13 cellular contexts compared by ENCODE assay signal in the genomic region with DNA sequence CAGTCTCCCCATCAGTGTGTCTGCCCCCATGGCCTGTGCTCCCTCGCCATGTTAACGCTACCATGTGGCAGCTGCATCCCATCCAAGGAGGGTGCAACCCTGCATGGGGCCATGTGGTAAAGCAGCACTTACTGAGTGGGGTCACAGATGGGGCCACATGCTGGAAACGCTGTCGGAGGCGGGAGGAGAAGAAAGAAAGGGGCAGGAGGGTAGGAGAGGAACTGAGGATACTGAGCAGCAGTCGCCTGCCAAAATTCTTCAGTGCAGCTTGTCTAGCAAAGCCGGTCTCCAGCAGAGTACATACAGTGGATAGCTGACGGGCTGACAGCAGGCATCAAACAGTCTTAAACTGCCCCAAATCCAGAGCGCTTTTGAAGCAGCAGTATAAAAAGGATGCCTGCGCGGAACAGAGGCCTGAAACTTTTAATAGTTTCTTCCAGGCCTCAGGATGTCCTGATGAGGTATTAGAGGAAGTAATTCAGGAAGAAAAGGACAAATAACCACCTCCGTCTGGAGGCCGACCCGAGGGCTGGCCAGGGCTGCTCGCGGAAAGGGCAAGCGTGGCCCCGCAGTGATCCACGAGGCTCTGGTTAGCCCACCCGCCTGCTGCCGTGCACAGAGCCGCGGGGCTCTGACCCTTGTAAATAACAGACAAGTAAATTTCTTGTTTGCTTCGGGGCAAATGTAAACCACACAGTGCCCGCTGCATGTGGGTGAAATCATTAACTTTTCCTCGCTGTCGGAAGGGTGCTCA.
DNase-seq lines count a peak whose midpoint lies in the region; ATAC-seq and TF ChIP-seq lines count a peak whose summit lies in the region.
"Had no signal": no experiment of that assay in that cellular context is flagged by ENCODE, and none has a peak within 500 bp of the region (broad histone marks: within the 10 kb centered on the region; RNA-seq: fewer than 3 reads in every experiment).

No MANE protein-coding gene starts in this region.

- no peaks in the 10 kb centered on the region for H3K36me3 ChIP-seq in upper lobe of right lung
- H3K36me3 ChIP-seq: thoracic aorta had no signal

- peaks cover 9% of the 10 kb centered on the region for H3K36me3 Mint-ChIP-seq in activated naive CD8-positive, alpha-beta T cell
- peaks cover 16% of the 10 kb centered on the region for H3K36me3 Mint-ChIP-seq in activated naive CD8-positive, alpha-beta T cell treated with anti-CD3 and anti-CD28 coated beads, Interleukin-2, amount 50 U/mL, for 24 hours (ENCODE audit: low read depth)
- H3K36me3 Mint-ChIP-seq in WTC11: 0 out of 2 replicates have a peak, but pooled peaks cover 3% of the 10 kb centered on the region

- H3K4me1 Mint-ChIP-seq in activated naive CD8-positive, alpha-beta T cell (ENCODE audit: low read depth): peaks cover 40% of the 10 kb centered on the region
- H3K4me1 Mint-ChIP-seq in activated naive CD8-positive, alpha-beta T cell treated with anti-CD3 and anti-CD28 coated beads, Interleukin-2, amount 50 U/mL, for 24 hours: peaks cover 36% of the 10 kb centered on the region
- peaks cover 14% of the 10 kb centered on the region for H3K4me1 Mint-ChIP-seq in WTC11

- DNase-seq in activated naive CD8-positive, alpha-beta T cell treated with anti-CD3 and anti-CD28 coated beads, Interleukin-2, amount 50 U/mL, for 24 hours: no peak
- DNase-seq in WTC11 (ENCODE audit: low spot score) (no peak), lung microvascular endothelial cell (ENCODE audit: low read depth in 2 of 2) (peak; percentile 44 to 46), upper lobe of right lung (peak; percentile 47), hepatic stellate cell (ENCODE audit: low spot score) (no peak)
- DNase-seq: activated T-cell treated with anti-CD3 and anti-CD28 coated beads, Interleukin-2, amount 50 U/mL, for 1 hour; NCI-H2081 treated with DMSO at 0.1 percent for 48 hours; NCI-H526; SW 1271 had no signal

- no peak overlapping the region for H3K4me3 Mint-ChIP-seq in activated naive CD8-positive, alpha-beta T cell
- no peak overlapping the region for H3K4me3 Mint-ChIP-seq in activated naive CD8-positive, alpha-beta T cell treated with anti-CD3 and anti-CD28 coated beads, Interleukin-2, amount 50 U/mL, for 24 hours
- no peak overlapping the region for H3K4me3 Mint-ChIP-seq in WTC11

- no peaks in the 10 kb centered on the region for H3K27me3 ChIP-seq in upper lobe of right lung

- no peaks in the 10 kb centered on the region for H3K9me3 ChIP-seq in upper lobe of right lung
- H3K9me3 ChIP-seq: thoracic aorta had no signal

- CTCF ChIA-PET in WTC11 (lab: Charles Lee): interaction anchor here (0.9 kb wide), 1 partner anchor 76 kb away, joined by 5 read pairs; no protein-coding TSS in a partner anchor

- H3K4me1 ChIP-seq in upper lobe of right lung: peaks cover 14% of the 10 kb centered on the region

- POLR2A ChIA-PET in WTC11 (lab: Charles Lee): no interaction called here

- H3K27me3 Mint-ChIP-seq in activated naive CD8-positive, alpha-beta T cell: no peaks in the 10 kb centered on the region
- no peaks in the 10 kb centered on the region for H3K27me3 Mint-ChIP-seq in activated naive CD8-positive, alpha-beta T cell treated with anti-CD3 and anti-CD28 coated beads, Interleukin-2, amount 50 U/mL, for 24 hours
- H3K27me3 Mint-ChIP-seq in WTC11 (ENCODE audit: low read depth): no peaks in the 10 kb centered on the region

- H3K4me3 ChIP-seq in upper lobe of right lung: no peak overlapping the region
- H3K4me3 ChIP-seq: thoracic aorta had no signal

- H3K9me3 Mint-ChIP-seq in activated naive CD8-positive, alpha-beta T cell (ENCODE audit: low read depth): no peaks in the 10 kb centered on the region
- no peaks in the 10 kb centered on the region for H3K9me3 Mint-ChIP-seq in activated naive CD8-positive, alpha-beta T cell treated with anti-CD3 and anti-CD28 coated beads, Interleukin-2, amount 50 U/mL, for 24 hours
- H3K9me3 Mint-ChIP-seq in WTC11: peaks cover 6% of the 10 kb centered on the region

- TF ChIP-seq CTCF in WTC11 (IDR thresholded peaks at IDR 0.05): no peak
- TF ChIP-seq CTCF in upper lobe of right lung (IDR thresholded peaks at IDR 0.05): no peak

- intact Hi-C loops in upper lobe of right lung (cut with DNase I): no loop called here

- ATAC-seq in activated naive CD8-positive, alpha-beta T cell treated with anti-CD3 and anti-CD28 coated beads, Interleukin-2, amount 50 U/mL, for 24 hours: no peak
- no peak for ATAC-seq in WTC11
- ATAC-seq in upper lobe of right lung: no peak
- ATAC-seq in HG03439 (IDR thresholded peaks at IDR 0.05; ENCODE audit: unreplicated experiment): no peak
- no peak for ATAC-seq in GM19395 (IDR thresholded peaks at IDR 0.05; ENCODE audit: unreplicated experiment)

- H3K27ac ChIP-seq in upper lobe of right lung: no peak overlapping the region
- H3K27ac ChIP-seq: thoracic aorta had no signal

- peak overlapping the region; percentile 46 for H3K27ac Mint-ChIP-seq in activated naive CD8-positive, alpha-beta T cell
- H3K27ac Mint-ChIP-seq in activated naive CD8-positive, alpha-beta T cell treated with anti-CD3 and anti-CD28 coated beads, Interleukin-2, amount 50 U/mL, for 24 hours: no peak overlapping the region
- peak overlapping the region; percentile 17; the same call in 1 of the 2 replicates for H3K27ac Mint-ChIP-seq in WTC11

TF ChIP-seq in WTC11, 78 proteins besides CTCF, POLR2A, EP300 and RAD21 (continues in another document):
- TF ChIP-seq, protein P1, sequence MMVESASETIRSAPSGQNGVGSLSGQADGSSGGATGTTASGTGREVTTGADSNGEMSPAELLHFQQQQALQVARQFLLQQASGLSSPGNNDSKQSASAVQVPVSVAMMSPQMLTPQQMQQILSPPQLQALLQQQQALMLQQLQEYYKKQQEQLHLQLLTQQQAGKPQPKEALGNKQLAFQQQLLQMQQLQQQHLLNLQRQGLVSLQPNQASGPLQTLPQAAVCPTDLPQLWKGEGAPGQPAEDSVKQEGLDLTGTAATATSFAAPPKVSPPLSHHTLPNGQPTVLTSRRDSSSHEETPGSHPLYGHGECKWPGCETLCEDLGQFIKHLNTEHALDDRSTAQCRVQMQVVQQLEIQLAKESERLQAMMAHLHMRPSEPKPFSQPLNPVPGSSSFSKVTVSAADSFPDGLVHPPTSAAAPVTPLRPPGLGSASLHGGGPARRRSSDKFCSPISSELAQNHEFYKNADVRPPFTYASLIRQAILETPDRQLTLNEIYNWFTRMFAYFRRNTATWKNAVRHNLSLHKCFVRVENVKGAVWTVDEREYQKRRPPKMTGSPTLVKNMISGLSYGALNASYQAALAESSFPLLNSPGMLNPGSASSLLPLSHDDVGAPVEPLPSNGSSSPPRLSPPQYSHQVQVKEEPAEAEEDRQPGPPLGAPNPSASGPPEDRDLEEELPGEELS (CRISPR knock-in tag; IDR thresholded peaks at IDR 0.05): no peak
- TF ChIP-seq KAT7 (CRISPR knock-in tag; IDR thresholded peaks at IDR 0.05; ENCODE audit: borderline replicate concordance): no peak
- TF ChIP-seq, protein P2, sequence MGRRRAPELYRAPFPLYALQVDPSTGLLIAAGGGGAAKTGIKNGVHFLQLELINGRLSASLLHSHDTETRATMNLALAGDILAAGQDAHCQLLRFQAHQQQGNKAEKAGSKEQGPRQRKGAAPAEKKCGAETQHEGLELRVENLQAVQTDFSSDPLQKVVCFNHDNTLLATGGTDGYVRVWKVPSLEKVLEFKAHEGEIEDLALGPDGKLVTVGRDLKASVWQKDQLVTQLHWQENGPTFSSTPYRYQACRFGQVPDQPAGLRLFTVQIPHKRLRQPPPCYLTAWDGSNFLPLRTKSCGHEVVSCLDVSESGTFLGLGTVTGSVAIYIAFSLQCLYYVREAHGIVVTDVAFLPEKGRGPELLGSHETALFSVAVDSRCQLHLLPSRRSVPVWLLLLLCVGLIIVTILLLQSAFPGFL (CRISPR knock-in tag; IDR thresholded peaks at IDR 0.05; ENCODE audit: borderline replicate concordance): no peak
- TF ChIP-seq, protein P3, sequence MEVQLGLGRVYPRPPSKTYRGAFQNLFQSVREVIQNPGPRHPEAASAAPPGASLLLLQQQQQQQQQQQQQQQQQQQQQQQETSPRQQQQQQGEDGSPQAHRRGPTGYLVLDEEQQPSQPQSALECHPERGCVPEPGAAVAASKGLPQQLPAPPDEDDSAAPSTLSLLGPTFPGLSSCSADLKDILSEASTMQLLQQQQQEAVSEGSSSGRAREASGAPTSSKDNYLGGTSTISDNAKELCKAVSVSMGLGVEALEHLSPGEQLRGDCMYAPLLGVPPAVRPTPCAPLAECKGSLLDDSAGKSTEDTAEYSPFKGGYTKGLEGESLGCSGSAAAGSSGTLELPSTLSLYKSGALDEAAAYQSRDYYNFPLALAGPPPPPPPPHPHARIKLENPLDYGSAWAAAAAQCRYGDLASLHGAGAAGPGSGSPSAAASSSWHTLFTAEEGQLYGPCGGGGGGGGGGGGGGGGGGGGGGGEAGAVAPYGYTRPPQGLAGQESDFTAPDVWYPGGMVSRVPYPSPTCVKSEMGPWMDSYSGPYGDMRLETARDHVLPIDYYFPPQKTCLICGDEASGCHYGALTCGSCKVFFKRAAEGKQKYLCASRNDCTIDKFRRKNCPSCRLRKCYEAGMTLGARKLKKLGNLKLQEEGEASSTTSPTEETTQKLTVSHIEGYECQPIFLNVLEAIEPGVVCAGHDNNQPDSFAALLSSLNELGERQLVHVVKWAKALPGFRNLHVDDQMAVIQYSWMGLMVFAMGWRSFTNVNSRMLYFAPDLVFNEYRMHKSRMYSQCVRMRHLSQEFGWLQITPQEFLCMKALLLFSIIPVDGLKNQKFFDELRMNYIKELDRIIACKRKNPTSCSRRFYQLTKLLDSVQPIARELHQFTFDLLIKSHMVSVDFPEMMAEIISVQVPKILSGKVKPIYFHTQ (CRISPR knock-in tag; IDR thresholded peaks at IDR 0.05): no peak
- TF ChIP-seq IRF2 (CRISPR knock-in tag; IDR thresholded peaks at IDR 0.05; ENCODE audit: borderline replicate concordance, low read depth): no peak
- TF ChIP-seq TEAD4 (CRISPR knock-in tag; IDR thresholded peaks at IDR 0.05): no peak
- TF ChIP-seq NR2C2 (CRISPR knock-in tag; IDR thresholded peaks at IDR 0.05): no peak

Comparison
In these comparisons a context has a peak if more than half of its experiments do, and no peak if none do; other contexts are left out.
1. DNase-seq: peak in lung microvascular endothelial cell (2 of 2) and upper lobe of right lung (single experiment); none in activated naive CD8-positive, alpha-beta T cell treated with anti-CD3 and anti-CD28 coated beads, Interleukin-2, amount 50 U/mL, for 24 hours (single experiment), WTC11 (single experiment) and hepatic stellate cell (single experiment).